Comparison of ENCODE assay signal across 22 cellular contexts in genomic region chr20:48378976-48379670, GRCh38.
"Had no signal": no experiment of that assay in that cellular context is flagged by ENCODE, and none has a peak within 500 bp of the region (broad histone marks: within the 10 kb centered on the region; RNA-seq: fewer than 3 reads in every experiment).

No MANE protein-coding gene starts in this region.

- H3K27ac Mint-ChIP-seq: naive thymus-derived CD8-positive, alpha-beta T cell; stimulated activated effector memory CD8-positive, alpha-beta T cell treated with anti-CD3 and anti-CD28 coated beads, Interleukin-12 subunit alpha, Interleukin-12 subunit beta, amount 100 ng/mL, for 72 hours; stimulated activated naive CD8-positive, alpha-beta T cell treated with anti-CD3 and anti-CD28 coated beads, Interleukin-15, Interleukin-2, amounts not matched to agents 100 ng/mL and 50 ng/mL, for 24 hours had no signal

- H3K27ac ChIP-seq: colonic mucosa, heart right ventricle, pancreas, prostate gland, right lobe of liver, tibial artery, upper lobe of left lung, uterus had no signal

- FAIRE-seq: frontal cortex, islet of Langerhans, pancreas had no signal

- DNase-seq: colonic mucosa; dermis blood vessel endothelial cell; heart right ventricle; hypothalamus; left cardiac atrium; left ventricle myocardium superior; mucosa of descending colon; naive thymus-derived CD8-positive, alpha-beta T cell; occipital lobe; pancreas; retina; right lobe of liver; stimulated activated CD4-positive, alpha-beta T cell treated with anti-CD3 and anti-CD28 coated beads, Interleukin-4, amount 100 ng/mL, for 1 hour; stimulated activated CD8-positive, alpha-beta memory T cell treated with anti-CD3 and anti-CD28 coated beads, Interleukin-4, amount 100 ng/mL, for 48 hours; tibial artery; upper lobe of left lung; uterus had no signal

- H3K4me3 Mint-ChIP-seq: naive thymus-derived CD8-positive, alpha-beta T cell; stimulated activated effector memory CD8-positive, alpha-beta T cell treated with anti-CD3 and anti-CD28 coated beads, Interleukin-12 subunit alpha, Interleukin-12 subunit beta, amount 100 ng/mL, for 72 hours; stimulated activated naive CD8-positive, alpha-beta T cell treated with anti-CD3 and anti-CD28 coated beads, Interleukin-15, Interleukin-2, amounts not matched to agents 100 ng/mL and 50 ng/mL, for 24 hours had no signal

- H3K36me3 Mint-ChIP-seq: naive thymus-derived CD8-positive, alpha-beta T cell; stimulated activated effector memory CD8-positive, alpha-beta T cell treated with anti-CD3 and anti-CD28 coated beads, Interleukin-12 subunit alpha, Interleukin-12 subunit beta, amount 100 ng/mL, for 72 hours had no signal

- H3K9me3 ChIP-seq: colonic mucosa, heart right ventricle, mucosa of descending colon, pancreas, prostate gland, right lobe of liver, tibial artery, upper lobe of left lung, uterus had no signal

- H3K4me1 Mint-ChIP-seq: stimulated activated effector memory CD8-positive, alpha-beta T cell treated with anti-CD3 and anti-CD28 coated beads, Interleukin-12 subunit alpha, Interleukin-12 subunit beta, amount 100 ng/mL, for 72 hours had no signal

- H3K4me3 ChIP-seq: colonic mucosa, heart right ventricle, mucosa of descending colon, pancreas, prostate gland, right lobe of liver, tibial artery, upper lobe of left lung, uterus had no signal

- ATAC-seq: heart right ventricle; left cardiac atrium; left ventricle myocardium superior; mucosa of descending colon; naive thymus-derived CD8-positive, alpha-beta T cell; pancreas; right lobe of liver; stimulated activated effector memory CD8-positive, alpha-beta T cell treated with anti-CD3 and anti-CD28 coated beads, Interleukin-12 subunit alpha, Interleukin-12 subunit beta, amount 100 ng/mL, for 72 hours had no signal

- H3K4me1 ChIP-seq: colonic mucosa, pancreas, prostate gland had no signal

- H3K27me3 ChIP-seq: colonic mucosa, pancreas, right lobe of liver, upper lobe of left lung, uterus had no signal

- H3K36me3 ChIP-seq: colonic mucosa, heart right ventricle, pancreas, prostate gland, right lobe of liver, tibial artery, upper lobe of left lung, uterus had no signal

- H3K9me3 Mint-ChIP-seq: stimulated activated effector memory CD8-positive, alpha-beta T cell treated with anti-CD3 and anti-CD28 coated beads, Interleukin-12 subunit alpha, Interleukin-12 subunit beta, amount 100 ng/mL, for 72 hours; stimulated activated naive CD8-positive, alpha-beta T cell treated with anti-CD3 and anti-CD28 coated beads, Interleukin-15, Interleukin-2, amounts not matched to agents 100 ng/mL and 50 ng/mL, for 24 hours had no signal
